4 cellular contexts compared by ENCODE assay signal in the genomic region with DNA sequence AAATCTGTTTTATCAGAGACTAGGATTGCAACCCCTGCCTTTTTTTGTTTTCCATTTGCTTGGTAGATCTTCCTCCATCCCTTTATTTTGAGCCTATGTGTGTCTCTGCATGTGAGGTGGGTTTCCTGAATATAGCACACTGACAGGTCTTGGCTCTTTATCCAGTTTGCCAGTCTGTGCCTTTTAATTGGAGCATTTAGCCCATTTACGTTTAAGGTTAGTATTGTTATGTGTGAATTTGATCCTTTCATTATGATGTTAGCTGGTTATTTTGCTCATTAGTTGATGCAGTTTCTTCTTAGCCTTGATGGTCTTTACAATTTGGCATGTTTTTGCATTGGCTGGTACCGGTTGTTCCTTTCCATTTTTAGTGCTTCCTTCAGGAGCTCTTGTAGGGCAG. TPM values are rescaled to one million over a fixed set of nuclear protein-coding genes. Genes with fewer than 3 reads are reported as not detected.
"Had no signal": no experiment of that assay in that cellular context is flagged by ENCODE, and none has a peak within 500 bp of the region (broad histone marks: within the 10 kb centered on the region; RNA-seq: fewer than 3 reads in every experiment).

No MANE protein-coding gene starts in this region.

RNA-seq across cellular contexts. Expression of gene ALAS2, which starts 19.8 kb away (rescaled TPM):
- total RNA-seq: LHCN-M2, M059J, MCF 10A, NCI-H460 had no signal

RNA-seq across cellular contexts. Expression of gene PAGE2B, which starts 24.2 kb away (rescaled TPM):
- total RNA-seq: LHCN-M2, M059J, MCF 10A, NCI-H460 had no signal

RNA-seq across cellular contexts. Expression of gene PAGE2, which starts 38.2 kb away (rescaled TPM):
- total RNA-seq: LHCN-M2, M059J, MCF 10A, NCI-H460 had no signal

RNA-seq across cellular contexts. Expression of gene PFKFB1, which starts 56.6 kb away (rescaled TPM):
- total RNA-seq: LHCN-M2, M059J, NCI-H460 had no signal
